1 cellular context compared by ENCODE assay signal in the genomic region with DNA sequence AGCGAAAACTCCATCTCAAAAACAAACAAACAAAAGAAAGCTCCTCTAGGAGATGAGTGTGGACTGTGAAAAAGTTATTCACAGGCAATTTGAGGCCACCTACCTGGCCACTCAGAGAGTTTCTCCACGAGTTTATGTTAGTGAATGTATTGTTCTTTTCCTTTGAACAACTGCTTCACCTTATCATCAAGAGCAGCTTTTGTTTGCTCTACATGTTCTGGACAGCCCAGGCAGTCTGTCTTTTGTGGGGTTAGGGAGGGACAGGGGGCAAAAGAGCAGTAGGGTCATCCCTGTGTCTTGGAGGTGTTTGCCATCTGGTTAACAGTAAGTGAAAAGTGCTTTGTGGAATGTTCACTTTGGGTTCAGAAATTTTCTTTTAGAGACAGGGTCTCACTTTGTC.
TF ChIP-seq lines count a peak whose summit lies in the region.

No MANE protein-coding gene starts in this region.

TF ChIP-seq in K562, 482 proteins besides CTCF, POLR2A, EP300 and RAD21:
- TF ChIP-seq ZNF551 (CRISPR knock-in tag; IDR thresholded peaks at IDR 0.05) = no peak
- peak; percentile 56 for TF ChIP-seq SOX6 (IDR thresholded peaks at IDR 0.05)
- TF ChIP-seq TAL1 (IDR thresholded peaks at IDR 0.05) = peak; percentile 22; the same call in 1 of the 2 replicates
- TF ChIP-seq ARID1B (IDR thresholded peaks at IDR 0.05) = peak; percentile 42; the same call in 1 of the 2 replicates
- TF ChIP-seq CBFA2T2 (conservative IDR thresholded peaks at IDR 0.05) = peak; percentile 49
- no peak for TF ChIP-seq MEF2D (tag; conservative IDR thresholded peaks at IDR 0.05; ENCODE audit: low read depth)
- peak; percentile 66 for TF ChIP-seq TCF3 (CRISPR knock-in tag; IDR thresholded peaks at IDR 0.05)
- peak; percentile 58 for TF ChIP-seq NCOR1 (IDR thresholded peaks at IDR 0.05)
- TF ChIP-seq CBFA2T3 (IDR thresholded peaks at IDR 0.05) = peak; percentile 78
- TF ChIP-seq ETV1 (tag; conservative IDR thresholded peaks at IDR 0.05; ENCODE audit: low read depth) = no peak
- no peak for TF ChIP-seq CEBPG (CRISPR knock-in tag; IDR thresholded peaks at IDR 0.05)
- TF ChIP-seq CEBPG (tag; conservative IDR thresholded peaks at IDR 0.05 in 1 of 2, IDR thresholded peaks at IDR 0.05 in 1 of 2) = no peak
- no peak for TF ChIP-seq KAT2B (IDR thresholded peaks at IDR 0.05; ENCODE audit: low read depth, low read length)
